Comparison of ENCODE assay signal across 18 cellular contexts in the genomic region with DNA sequence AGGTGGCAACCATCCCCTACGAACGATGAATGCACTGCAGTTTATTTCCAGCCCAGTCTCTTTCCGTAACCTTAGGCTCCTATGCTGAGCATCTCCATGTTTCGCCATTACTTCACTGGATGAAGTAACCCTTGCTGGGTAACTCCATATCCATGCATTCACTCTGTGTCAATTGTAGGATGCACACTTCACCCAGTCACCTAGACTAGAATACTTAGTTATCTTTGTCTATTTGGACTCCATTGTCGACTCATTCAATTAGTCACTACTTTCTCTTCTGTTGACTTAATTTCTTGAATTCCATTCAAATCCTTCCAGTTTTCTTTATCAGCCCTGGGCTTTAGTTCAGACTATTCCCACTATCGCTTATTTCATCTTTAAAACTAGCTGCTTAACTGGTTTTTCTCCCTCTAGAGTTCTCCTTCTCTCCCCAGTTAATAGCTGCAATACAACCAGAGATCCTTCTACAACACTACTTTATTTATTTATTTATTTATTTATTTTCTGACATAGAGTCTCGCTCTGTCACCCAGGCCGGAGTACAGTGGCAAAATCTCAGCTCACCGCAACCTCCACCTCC.
DNase-seq lines count a peak whose midpoint lies in the region; ATAC-seq, FAIRE-seq and TF ChIP-seq lines count a peak whose summit lies in the region.
"Had no signal": no experiment of that assay in that cellular context is flagged by ENCODE, and none has a peak within 500 bp of the region (broad histone marks: within the 10 kb centered on the region; RNA-seq: fewer than 3 reads in every experiment).

No MANE protein-coding gene starts in this region.

- no peak overlapping the region for H3K4me3 Mint-ChIP-seq in nephron progenitor cell

- TF ChIP-seq POLR2A in A549 (IDR thresholded peaks at IDR 0.05; ENCODE audit: low read length): no peak

- FAIRE-seq in A549 (lab: Jason Lieb, UNC) (no peak), bronchial epithelial cell (lab: Jason Lieb, UNC) (no peak)
- FAIRE-seq: islet of Langerhans had no signal

- WGBS in A549 (ENCODE audit: missing lambda C conversion rate): 85% methylated on average over 9 of the region's 9 CpGs

- DNase-seq in A549 (ENCODE audit: low read depth in 1 of 2, low spot score in 1 of 2) (no peak), HT-29 (ENCODE audit: low spot score) (peak; percentile 37), bronchial epithelial cell (ENCODE audit: low read depth) (peak; percentile 72), kidney glomerular epithelial cell (lab: John Stamatoyannopoulos, UW) (peak; percentile 38), cerebellar cortex (ENCODE audit: low spot score) (no peak), nephron progenitor cell (no peak), ureter (ENCODE audit: low spot score) (no peak)
- DNase-seq in activated CD4-positive, alpha-beta T cell treated with anti-CD3 and anti-CD28 coated beads for 1 hour: no peak
- DNase-seq: activated naive CD4-positive, alpha-beta T cell; Calu3; effector memory CD4-positive, alpha-beta T cell; NCI-H2107; NCI-H774; stimulated activated CD4-positive, alpha-beta T cell treated with anti-CD3 and anti-CD28 coated beads, Interleukin-15, amount 100 ng/mL, for 24 hours; T-helper 2 cell had no signal

- no peaks in the 10 kb centered on the region for H3K27me3 Mint-ChIP-seq in nephron progenitor cell (ENCODE audit: low read depth, poor library complexity)

- 0 out of 3 replicates have a peak overlapping the region, but pooled peaks have one; percentile 6 for H3K4me2 ChIP-seq in A549

- TF ChIP-seq CTCF in A549 (IDR thresholded peaks at IDR 0.05) (no peak), bronchial epithelial cell (IDR thresholded peaks at IDR 0.05; ENCODE audit: insufficient read depth, low read length, severe bottlenecking) (no peak), nephron progenitor cell (IDR thresholded peaks at IDR 0.05) (no peak)

- POLR2A ChIA-PET in A549 (lab: Yijun Ruan, JAX): interaction anchor here (0.5 kb wide), 1 partner anchor 118 kb away, joined by 3 read pairs; no protein-coding TSS in a partner anchor

- no peak for TF ChIP-seq EP300 in A549 (IDR thresholded peaks at IDR 0.05)

- H3K4me1 Mint-ChIP-seq in nephron progenitor cell: peaks cover 46% of the 10 kb centered on the region

- no peaks in the 10 kb centered on the region for H3K36me3 ChIP-seq in bronchial epithelial cell (ENCODE audit: control insufficient read depth, insufficient read depth, low read length)
- H3K36me3 ChIP-seq: prostate gland had no signal

- H3K9me3 Mint-ChIP-seq in nephron progenitor cell: no peaks in the 10 kb centered on the region

- CTCF ChIA-PET in A549 (lab: Yijun Ruan, JAX): interaction anchor here (0.6 to 1.9 kb wide), 3 partner anchors 11 to 23 kb away, joined by 3 to 5 read pairs (median 5); no protein-coding TSS in a partner anchor

- TF ChIP-seq RAD21 in A549 (conservative IDR thresholded peaks at IDR 0.05 in 1 of 2, IDR thresholded peaks at IDR 0.05 in 1 of 2): no peak

- H3K36me3 Mint-ChIP-seq in nephron progenitor cell (ENCODE audit: low read depth): no peaks in the 10 kb centered on the region

- H3K9me3 ChIP-seq in A549: 0 out of 3 replicates have a peak, but pooled peaks cover 4% of the 10 kb centered on the region
- H3K9me3 ChIP-seq: prostate gland had no signal

- peak; percentile 19 to 64; a peak in 4 of 6 replicates for ATAC-seq in A549
- ATAC-seq: activated CD4-positive, CD25-positive, alpha-beta regulatory T cell treated with anti-CD3 and anti-CD28 coated beads, Interleukin-2, amount 50 U/mL, for 24 hours had no signal

- H3K27ac Mint-ChIP-seq in nephron progenitor cell: no peak overlapping the region

- H3K27ac ChIP-seq in A549: peak overlapping the region in 1 of 2 experiments; percentile 73; a peak in 3 of 6 replicates
- H3K27ac ChIP-seq: prostate gland had no signal

- peaks cover 26% of the 10 kb centered on the region for H3K4me1 ChIP-seq in A549
- H3K4me1 ChIP-seq: prostate gland had no signal

- H3K4me3 ChIP-seq in A549: no peak overlapping the region
- H3K4me3 ChIP-seq in bronchial epithelial cell (ENCODE audit: low read depth, low read length): no peak overlapping the region
- H3K4me3 ChIP-seq: prostate gland had no signal

- H3K27me3 ChIP-seq in bronchial epithelial cell (ENCODE audit: control insufficient read depth, insufficient read depth, low read length): no peaks in the 10 kb centered on the region

TF ChIP-seq in A549, 52 proteins besides CTCF, POLR2A, EP300 and RAD21:
- TF ChIP-seq SMC3 (IDR thresholded peaks at IDR 0.05): no peak
- TF ChIP-seq FOSL2 (IDR thresholded peaks at IDR 0.05): no peak
- TF ChIP-seq FOSL2 (CRISPR knock-in tag; IDR thresholded peaks at IDR 0.05): 0 out of 2 replicates have a peak, but pooled peaks have one; percentile 42
- TF ChIP-seq RFX5 (IDR thresholded peaks at IDR 0.05): no peak
- peak in 1 of 2 experiments; percentile 53; a peak in 2 of 4 replicates for TF ChIP-seq CEBPB (IDR thresholded peaks at IDR 0.05)
- TF ChIP-seq HOXB5 (CRISPR knock-in tag; IDR thresholded peaks at IDR 0.05): no peak
- TF ChIP-seq KDM5A (IDR thresholded peaks at IDR 0.05): no peak
- no peak for TF ChIP-seq ESRRA (IDR thresholded peaks at IDR 0.05; ENCODE audit: borderline replicate concordance, low read length)
- no peak for TF ChIP-seq GATA3 (IDR thresholded peaks at IDR 0.05; ENCODE audit: borderline replicate concordance)
- TF ChIP-seq, protein P1, sequence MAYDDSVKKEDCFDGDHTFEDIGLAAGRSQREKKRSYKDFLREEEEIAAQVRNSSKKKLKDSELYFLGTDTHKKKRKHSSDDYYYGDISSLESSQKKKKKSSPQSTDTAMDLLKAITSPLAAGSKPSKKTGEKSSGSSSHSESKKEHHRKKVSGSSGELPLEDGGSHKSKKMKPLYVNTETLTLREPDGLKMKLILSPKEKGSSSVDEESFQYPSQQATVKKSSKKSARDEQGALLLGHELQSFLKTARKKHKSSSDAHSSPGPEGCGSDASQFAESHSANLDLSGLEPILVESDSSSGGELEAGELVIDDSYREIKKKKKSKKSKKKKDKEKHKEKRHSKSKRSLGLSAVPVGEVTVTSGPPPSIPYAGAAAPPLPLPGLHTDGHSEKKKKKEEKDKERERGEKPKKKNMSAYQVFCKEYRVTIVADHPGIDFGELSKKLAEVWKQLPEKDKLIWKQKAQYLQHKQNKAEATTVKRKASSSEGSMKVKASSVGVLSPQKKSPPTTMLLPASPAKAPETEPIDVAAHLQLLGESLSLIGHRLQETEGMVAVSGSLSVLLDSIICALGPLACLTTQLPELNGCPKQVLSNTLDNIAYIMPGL (CRISPR knock-in tag; IDR thresholded peaks at IDR 0.05; ENCODE audit: borderline replicate concordance): no peak
- TF ChIP-seq FOXS1 (CRISPR knock-in tag; IDR thresholded peaks at IDR 0.05): no peak
- TF ChIP-seq TP53 (CRISPR knock-in tag; IDR thresholded peaks at IDR 0.05): no peak

Comparison
In these comparisons a context has a peak if more than half of its experiments do, and no peak if none do; other contexts are left out.
1. DNase-seq: peak in HT-29 (single experiment), bronchial epithelial cell (single experiment) and kidney glomerular epithelial cell (single experiment); none in A549 (0 of 2), cerebellar cortex (single experiment), nephron progenitor cell (single experiment), ureter (single experiment) and activated CD4-positive, alpha-beta T cell treated with anti-CD3 and anti-CD28 coated beads for 1 hour (single experiment).